19 cellular contexts compared by ENCODE assay signal in genomic region chr19:58204566-58204965, GRCh38. TPM values are rescaled to one million over a fixed set of nuclear protein-coding genes. Genes with fewer than 3 reads are reported as not detected.
DNase-seq lines count a peak whose midpoint lies in the region; ATAC-seq and TF ChIP-seq lines count a peak whose summit lies in the region.
"Had no signal": no experiment of that assay in that cellular context is flagged by ENCODE, and none has a peak within 500 bp of the region (broad histone marks: within the 10 kb centered on the region; RNA-seq: fewer than 3 reads in every experiment).

No MANE protein-coding gene starts in this region.

- ATAC-seq in WTC11: peak; percentile 9; the same call in 1 of the 2 replicates
- ATAC-seq in GM18909 (IDR thresholded peaks at IDR 0.05; ENCODE audit: poor library complexity, unreplicated experiment): no peak
- ATAC-seq in GM21423 (IDR thresholded peaks at IDR 0.05; ENCODE audit: unreplicated experiment): no peak
- ATAC-seq: HCT116 had no signal

- H3K27ac Mint-ChIP-seq in WTC11 (peak overlapping the region; percentile 57), nephron progenitor cell (peak overlapping the region; percentile 48)

- peaks cover 100% of the 10 kb centered on the region in 11 experiments for H3K36me3 ChIP-seq in BLaER1 treated with 17β-estradiol and CSF1 and Interleukin-3, amounts not matched to agents 10 nM and 100 nM

- H3K4me1 Mint-ChIP-seq in WTC11: peaks cover 9% of the 10 kb centered on the region
- H3K4me1 Mint-ChIP-seq in nephron progenitor cell: no peaks in the 10 kb centered on the region

- H3K9ac ChIP-seq in BLaER1 treated with 17β-estradiol and CSF1 and Interleukin-3, amounts not matched to agents 10 nM and 100 nM: no peak overlapping the region

- H3K36me3 Mint-ChIP-seq in WTC11 (peaks cover 70% of the 10 kb centered on the region), nephron progenitor cell (ENCODE audit: low read depth) (peaks cover 100% of the 10 kb centered on the region)

- peak overlapping the region in 9 of 10 experiments; percentile 16 to 58 (median 32); a peak in 14 of 20 replicates for H3K4me3 ChIP-seq in BLaER1 treated with 17β-estradiol and CSF1 and Interleukin-3, amounts not matched to agents 10 nM and 100 nM
- H3K4me3 ChIP-seq in epithelial cell of esophagus (ENCODE audit: low read length): no peak overlapping the region
- H3K4me3 ChIP-seq: MG63, PC-9, SJSA1 had no signal

- H3K27ac ChIP-seq in BLaER1 treated with 17β-estradiol and CSF1 and Interleukin-3, amounts not matched to agents 10 nM and 100 nM: no peak overlapping the region
- H3K27ac ChIP-seq: C4-2B, PC-9, SJSA1 had no signal

- H3K4me1 ChIP-seq in BLaER1 treated with 17β-estradiol and CSF1 and Interleukin-3, amounts not matched to agents 10 nM and 100 nM: no peaks in the 10 kb centered on the region
- H3K4me1 ChIP-seq: SJSA1 had no signal

- POLR2A ChIA-PET in WTC11 (lab: Charles Lee): interaction anchor here (1.2 to 2.0 kb wide), 2 partner anchors 21 to 24 kb away, joined by 8 to 13 read pairs; partner anchors contain the start of genes ZNF274 and ZNF544

- H3K27me3 Mint-ChIP-seq in WTC11 (ENCODE audit: low read depth) (no peaks in the 10 kb centered on the region), nephron progenitor cell (ENCODE audit: low read depth, poor library complexity) (peaks cover 9% of the 10 kb centered on the region)

- TF ChIP-seq CTCF in WTC11 (IDR thresholded peaks at IDR 0.05): no peak
- no peak for TF ChIP-seq CTCF in epithelial cell of esophagus (IDR thresholded peaks at IDR 0.05; ENCODE audit: insufficient read depth, low read depth, low read length, missing control alignments)
- no peak for TF ChIP-seq CTCF in nephron progenitor cell (IDR thresholded peaks at IDR 0.05)
- no peak for TF ChIP-seq CTCF in GM20000 (IDR thresholded peaks at IDR 0.05; ENCODE audit: extremely low read depth, missing control alignments)

- no peak overlapping the region for H3K4me2 ChIP-seq in BLaER1 treated with 17β-estradiol and CSF1 and Interleukin-3, amounts not matched to agents 10 nM and 100 nM
- H3K4me2 ChIP-seq: PC-9 had no signal

- H4K20me1 ChIP-seq in BLaER1 treated with 17β-estradiol and CSF1 and Interleukin-3, amounts not matched to agents 10 nM and 100 nM: no peaks in the 10 kb centered on the region; a peak in 1 of 22 replicates

- DNase-seq in WTC11 (ENCODE audit: low spot score): no peak
- DNase-seq in epithelial cell of esophagus (ENCODE audit: low read depth): peak; percentile 15
- DNase-seq in nephron progenitor cell: no peak
- no peak for DNase-seq in HUDEP-2 (lab: John Stamatoyannopoulos, UW; ENCODE audit: unreplicated experiment in 76 of 76)
- DNase-seq in GM20000 (ENCODE audit: low spot score): no peak
- DNase-seq: DMS 273 treated with DMSO at 0.1 percent for 48 hours, GDM1, MG63, NCI-H1092, NCI-H146, NCI-H2081, NCI-H510A treated with DMSO at 0.1 percent for 48 hours had no signal

- peaks cover 24% of the 10 kb centered on the region for H3K9me3 Mint-ChIP-seq in WTC11
- H3K9me3 Mint-ChIP-seq in nephron progenitor cell: peaks cover 100% of the 10 kb centered on the region

- peaks cover 100% of the 10 kb centered on the region in 11 experiments for H3K9me3 ChIP-seq in BLaER1 treated with 17β-estradiol and CSF1 and Interleukin-3, amounts not matched to agents 10 nM and 100 nM (replicated peaks in 1 of 11)

- H3K4me3 Mint-ChIP-seq in WTC11 (peak overlapping the region; percentile 79), nephron progenitor cell (no peak overlapping the region)

- CTCF ChIA-PET in WTC11 (lab: Charles Lee): interaction anchor here (0.7 to 2.1 kb wide), 5 partner anchors 14 to 182 kb away, joined by 3 to 12 read pairs (median 5); partner anchors contain the start of genes ZNF497 and ZNF544

- no peaks in the 10 kb centered on the region for H3K27me3 ChIP-seq in BLaER1 treated with 17β-estradiol and CSF1 and Interleukin-3, amounts not matched to agents 10 nM and 100 nM
- H3K27me3 ChIP-seq: MG63, SJSA1 had no signal

TF ChIP-seq in WTC11, 78 proteins besides CTCF, POLR2A, EP300 and RAD21 (continues in another document):
- no peak for TF ChIP-seq AR (CRISPR knock-in tag; IDR thresholded peaks at IDR 0.05)
- no peak for TF ChIP-seq SMAD3 (CRISPR knock-in tag; IDR thresholded peaks at IDR 0.05; ENCODE audit: borderline replicate concordance)
- no peak for TF ChIP-seq NR2C2 (CRISPR knock-in tag; IDR thresholded peaks at IDR 0.05)
- no peak for TF ChIP-seq JAZF1 (CRISPR knock-in tag; IDR thresholded peaks at IDR 0.05)
- TF ChIP-seq ARID4B (CRISPR knock-in tag; IDR thresholded peaks at IDR 0.05; ENCODE audit: borderline replicate concordance): no peak
- TF ChIP-seq ATF6 (CRISPR knock-in tag; IDR thresholded peaks at IDR 0.05): no peak
- TF ChIP-seq CREB1 (CRISPR knock-in tag; IDR thresholded peaks at IDR 0.05): no peak
- no peak for TF ChIP-seq SMAD4 (CRISPR knock-in tag; IDR thresholded peaks at IDR 0.05)

RNA-seq across cellular contexts. Expression of gene ZNF274, which starts 21.7 kb away (rescaled TPM):
- 25.4 to 28.8 TPM (median 27.5 TPM) in 3 replicates for total RNA-seq in WTC11 (2021)

RNA-seq across cellular contexts. Expression of gene ZNF544, which starts 24.1 kb away (rescaled TPM):
- 52.8 to 63.8 TPM (median 59.2 TPM) in 3 replicates for total RNA-seq in WTC11 (2021)

RNA-seq across cellular contexts. Expression of gene ZNF329, which starts 54.0 kb away (rescaled TPM):
- 16.3 to 18.3 TPM (median 16.5 TPM) in 3 replicates for total RNA-seq in WTC11 (2021)
